1 cellular context compared by ENCODE assay signal in genomic region chr7:150378853-150379589, GRCh38.
TF ChIP-seq lines count a peak whose summit lies in the region.

ZNF775 (plus strand) TSS chr7:150379330; CDS start chr7:150388471, 9,141 bp downstream.

TF ChIP-seq in GM12878, 131 proteins besides CTCF, POLR2A, EP300 and RAD21 (continued from another document):
- TF ChIP-seq ZNF207 (IDR thresholded peaks at IDR 0.05; ENCODE audit: borderline replicate concordance) (peak; percentile 56; the same call in 1 of the 2 replicates), RAD51 (IDR thresholded peaks at IDR 0.05) (peak; percentile 79), NR2F1 (conservative IDR thresholded peaks at IDR 0.05) (peak; percentile 97), FOXM1 (IDR thresholded peaks at IDR 0.05; ENCODE audit: low read depth, low read length) (no peak), ZSCAN29 (IDR thresholded peaks at IDR 0.05) (0 out of 2 replicates have a peak, but pooled peaks have one; percentile 28), MAX (IDR thresholded peaks at IDR 0.05; ENCODE audit: low read depth, low read length) (0 out of 2 replicates have a peak, but pooled peaks have one; percentile 28), ZNF687 (IDR thresholded peaks at IDR 0.05) (peak; percentile 55), ATF3 (IDR thresholded peaks at IDR 0.05; ENCODE audit: borderline replicate concordance, extremely low read depth, low read depth, low read length) (0 out of 2 replicates have a peak, but pooled peaks have one; percentile 19), HDGF (IDR thresholded peaks at IDR 0.05) (no peak), EGR1 (IDR thresholded peaks at IDR 0.05; ENCODE audit: borderline replicate concordance in 1 of 2, low read depth in 2 of 2, low read length in 2 of 2) (peak in 1 of 2 experiments; percentile 57; a peak in 1 of 3 replicates), KLF5 (IDR thresholded peaks at IDR 0.05; ENCODE audit: partially characterized antibody) (peak; percentile 67), EED (IDR thresholded peaks at IDR 0.05; ENCODE audit: low read depth) (no peak), RB1 (IDR thresholded peaks at IDR 0.05; ENCODE audit: borderline replicate concordance) (peak; percentile 63; the same call in 1 of the 2 replicates), POLR2AphosphoS5 (IDR thresholded peaks at IDR 0.05; ENCODE audit: low read length) (peak; percentile 81)
TF ChIP-seq in GM12878: peak in this region for 45.
